ENCODE assay signal across 8 cellular contexts in the genomic region with DNA sequence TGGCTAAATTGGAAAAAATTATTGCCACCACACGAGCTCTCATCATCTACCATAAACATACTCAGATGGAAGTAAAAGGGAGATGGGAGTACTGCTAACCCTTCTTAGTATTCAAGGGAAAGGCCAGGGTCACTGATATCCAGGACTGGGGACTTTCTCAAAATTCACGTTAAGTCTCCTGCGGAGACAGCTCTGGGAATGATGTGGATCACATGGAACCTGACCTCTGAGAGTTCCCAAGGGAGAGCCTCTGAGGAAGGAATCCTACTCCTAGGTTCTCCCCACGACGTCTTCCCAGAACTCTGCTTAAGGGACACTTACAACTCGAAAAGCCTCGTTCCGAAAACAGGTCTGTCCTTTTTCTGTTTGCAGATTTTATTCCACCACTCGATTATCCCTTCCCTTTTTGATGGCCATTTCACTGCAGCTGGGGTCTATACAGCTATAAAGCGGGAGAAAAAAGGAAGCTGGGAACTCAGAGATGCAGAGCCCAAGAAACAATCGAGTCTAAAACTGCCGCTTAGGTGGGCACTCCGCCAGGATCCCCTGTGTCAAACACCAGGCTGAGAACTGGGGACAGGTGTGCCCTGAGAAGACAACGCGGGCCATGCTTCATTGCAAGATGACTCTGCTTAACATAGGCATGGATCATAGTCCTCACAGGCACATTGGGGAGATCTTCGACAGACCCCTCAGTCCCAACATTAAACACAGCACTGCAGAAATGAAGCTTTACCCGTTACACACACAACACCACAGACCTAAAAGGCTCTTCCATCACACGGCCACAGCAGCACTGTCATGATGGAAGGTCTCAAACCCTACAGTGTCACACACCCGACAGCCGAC. TPM values are rescaled to one million over a fixed set of nuclear protein-coding genes. Genes with fewer than 3 reads are reported as not detected.
DNase-seq lines count a peak whose midpoint lies in the region; ATAC-seq and TF ChIP-seq lines count a peak whose summit lies in the region.

No MANE protein-coding gene starts in this region.

- TF ChIP-seq POLR2A in testis (IDR thresholded peaks at IDR 0.05), result no peak

- peak overlapping the region; percentile 31 for H3K27ac ChIP-seq in caudate nucleus (ENCODE audit: low read depth, low read length)
- peak overlapping the region; percentile 67 to 68 for H3K27ac ChIP-seq in liver (ENCODE audit: low read depth in 1 of 2, low read length in 2 of 2)
- H3K27ac ChIP-seq in testis, result no peak overlapping the region

- TF ChIP-seq CTCF in liver (IDR thresholded peaks at IDR 0.05; ENCODE audit: low read depth, low read length, missing input control) (no peak), testis (IDR thresholded peaks at IDR 0.05) (no peak)

- peak; percentile 61 for DNase-seq in activated effector memory CD4-positive, alpha-beta T cell treated with anti-CD3 and anti-CD28 coated beads, Interleukin-2, amount 50 U/mL, for 16 hours
- no peak for DNase-seq in activated effector memory CD4-positive, alpha-beta T cell treated with Interleukin-2 at 50 U/mL for 16 hours
- DNase-seq in NCI-H345 treated with DMSO at 0.1 percent for 48 hours (lab: John Stamatoyannopoulos, UW; ENCODE audit: unreplicated experiment) (peak; percentile 75), caudate nucleus (lab: John Stamatoyannopoulos, UW) (peak in 9 of 61 donors; percentile 1 to 71 (median 45)), testis (no peak), T-helper 9 cell (no peak)

- H3K4me1 ChIP-seq in liver (ENCODE audit: control insufficient read depth in 4 of 4, insufficient read depth in 4 of 4, low read length in 3 of 4) (peaks cover 4 to 21% (median 15%) of the 10 kb centered on the region in 4 donors), testis (peaks cover 12% of the 10 kb centered on the region)

- WGBS in liver, result 15% methylated on average over 20 of the region's 20 CpGs
- 6 to 7% methylated on average over 19 to 20 of the region's 20 CpGs for WGBS in testis, 2 donors

- H3K9ac ChIP-seq in liver (ENCODE audit: low read depth in 1 of 2, low read length in 2 of 2), result peak overlapping the region; percentile 48 to 60

- H3K4me3 ChIP-seq in liver (ENCODE audit: low read depth in 1 of 3, low read length in 3 of 3), result peak overlapping the region; percentile 66 to 99 (median 89)
- peak overlapping the region; percentile 68 to 80 for H3K4me3 ChIP-seq in testis

- intact Hi-C loops in testis (cut with DNase I; ENCODE audit: low total_unique reads), result no loop called here

- H3K27me3 ChIP-seq in liver (ENCODE audit: control insufficient read depth in 4 of 4, insufficient read depth in 4 of 4, low read length in 3 of 4) (no peaks in the 10 kb centered on the region), testis (no peaks in the 10 kb centered on the region)

- H3K36me3 ChIP-seq in liver (ENCODE audit: control insufficient read depth in 4 of 4, insufficient read depth in 3 of 4, low read depth in 1 of 4, low read length in 3 of 4) (peaks cover 0 to 43% (median 27%) of the 10 kb centered on the region in 4 donors), testis (ENCODE audit: low read depth, missing control alignments) (no peaks in the 10 kb centered on the region)

- no peak for TF ChIP-seq RAD21 in liver (IDR thresholded peaks at IDR 0.05)

- no peak for ATAC-seq in GM21381 (IDR thresholded peaks at IDR 0.05; ENCODE audit: unreplicated experiment)

- H3K9me3 ChIP-seq in liver (ENCODE audit: control insufficient read depth in 4 of 4, low read length in 3 of 4) (peaks cover 3 to 23% (median 16%) of the 10 kb centered on the region in 4 donors), testis (no peaks in the 10 kb centered on the region)

TF ChIP-seq in liver, 16 proteins besides CTCF, POLR2A, EP300 and RAD21:
- TF ChIP-seq FOXA1 (IDR thresholded peaks at IDR 0.05) (no peak), GABPA (IDR thresholded peaks at IDR 0.05 in 1 of 2, conservative IDR thresholded peaks at IDR 0.05 in 1 of 2) (no peak), YY1 (IDR thresholded peaks at IDR 0.05) (no peak), RXRA (IDR thresholded peaks at IDR 0.05) (no peak), EGR1 (IDR thresholded peaks at IDR 0.05; ENCODE audit: low read depth in 2 of 2) (no peak), JUND (IDR thresholded peaks at IDR 0.05) (no peak), SP1 (IDR thresholded peaks at IDR 0.05) (no peak), HNF4A (conservative IDR thresholded peaks at IDR 0.05) (no peak)
- TF ChIP-seq, protein P1, sequence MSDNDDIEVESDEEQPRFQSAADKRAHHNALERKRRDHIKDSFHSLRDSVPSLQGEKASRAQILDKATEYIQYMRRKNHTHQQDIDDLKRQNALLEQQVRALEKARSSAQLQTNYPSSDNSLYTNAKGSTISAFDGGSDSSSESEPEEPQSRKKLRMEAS (IDR thresholded peaks at IDR 0.05), result no peak
- TF ChIP-seq, protein P2, sequence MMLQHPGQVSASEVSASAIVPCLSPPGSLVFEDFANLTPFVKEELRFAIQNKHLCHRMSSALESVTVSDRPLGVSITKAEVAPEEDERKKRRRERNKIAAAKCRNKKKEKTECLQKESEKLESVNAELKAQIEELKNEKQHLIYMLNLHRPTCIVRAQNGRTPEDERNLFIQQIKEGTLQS (IDR thresholded peaks at IDR 0.05), result no peak
- TF ChIP-seq, protein P3, sequence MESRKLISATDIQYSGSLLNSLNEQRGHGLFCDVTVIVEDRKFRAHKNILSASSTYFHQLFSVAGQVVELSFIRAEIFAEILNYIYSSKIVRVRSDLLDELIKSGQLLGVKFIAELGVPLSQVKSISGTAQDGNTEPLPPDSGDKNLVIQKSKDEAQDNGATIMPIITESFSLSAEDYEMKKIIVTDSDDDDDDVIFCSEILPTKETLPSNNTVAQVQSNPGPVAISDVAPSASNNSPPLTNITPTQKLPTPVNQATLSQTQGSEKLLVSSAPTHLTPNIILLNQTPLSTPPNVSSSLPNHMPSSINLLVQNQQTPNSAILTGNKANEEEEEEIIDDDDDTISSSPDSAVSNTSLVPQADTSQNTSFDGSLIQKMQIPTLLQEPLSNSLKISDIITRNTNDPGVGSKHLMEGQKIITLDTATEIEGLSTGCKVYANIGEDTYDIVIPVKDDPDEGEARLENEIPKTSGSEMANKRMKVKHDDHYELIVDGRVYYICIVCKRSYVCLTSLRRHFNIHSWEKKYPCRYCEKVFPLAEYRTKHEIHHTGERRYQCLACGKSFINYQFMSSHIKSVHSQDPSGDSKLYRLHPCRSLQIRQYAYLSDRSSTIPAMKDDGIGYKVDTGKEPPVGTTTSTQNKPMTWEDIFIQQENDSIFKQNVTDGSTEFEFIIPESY (IDR thresholded peaks at IDR 0.05), result no peak
TF ChIP-seq in liver: peak in this region for 0.

RNA-seq across cellular contexts. Expression of a gene that starts 0.8 kb away (rescaled TPM):
- 1 to 10 TPM; 3.5 to 4.3 TPM for total RNA-seq in liver
- polyA plus RNA-seq in liver, result 1 to 10 TPM; 1.7 TPM
- 10 to 100 TPM in 1 of 2 donors, 1 to 10 TPM in 1; 9.8 to 17.0 TPM for total RNA-seq in testis
- 17.9 TPM for polyA plus RNA-seq in testis (ENCODE audit: insufficient read depth, low read depth, low replicate concordance)

RNA-seq across cellular contexts. Expression of a gene that starts 20.0 kb away (rescaled TPM):
- total RNA-seq in liver (1 to 10 TPM; 3.7 to 3.8 TPM), testis (10 to 100 TPM; 10.2 to 12.8 TPM)
- polyA plus RNA-seq in liver (1 to 10 TPM in 1 of 2 donors, under 1 TPM in 1; 0.90 to 1.6 TPM), testis (ENCODE audit: insufficient read depth, low read depth, low replicate concordance) (13.0 TPM)

Comparison
In these comparisons a context has a peak if more than half of its experiments do, and no peak if none do; other contexts are left out.
1. DNase-seq: peak in activated effector memory CD4-positive, alpha-beta T cell treated with anti-CD3 and anti-CD28 coated beads, Interleukin-2, amount 50 U/mL, for 16 hours (single experiment) and NCI-H345 treated with DMSO at 0.1 percent for 48 hours (single experiment); none in activated effector memory CD4-positive, alpha-beta T cell treated with Interleukin-2 at 50 U/mL for 16 hours (single experiment), testis (single experiment) and T-helper 9 cell (single experiment).
2. H3K27ac ChIP-seq: peak in caudate nucleus (single experiment) and liver (2 of 2); none in testis (0 of 2).